14 cellular contexts compared by ENCODE assay signal in genomic region chr7:29255839-29256782, GRCh38.
DNase-seq lines count a peak whose midpoint lies in the region; ATAC-seq, FAIRE-seq and TF ChIP-seq lines count a peak whose summit lies in the region.
"Had no signal": no experiment of that assay in that cellular context is flagged by ENCODE, and none has a peak within 500 bp of the region (broad histone marks: within the 10 kb centered on the region; RNA-seq: fewer than 3 reads in every experiment).

No MANE protein-coding gene starts in this region.

- H3K79me2 ChIP-seq in PC-9 (ENCODE audit: low read depth) = no peaks in the 10 kb centered on the region

- TF ChIP-seq CTCF in PC-9 (conservative IDR thresholded peaks at IDR 0.05) = no peak
- no peak for TF ChIP-seq CTCF in fibroblast of pulmonary artery (IDR thresholded peaks at IDR 0.05; ENCODE audit: low read length, missing control alignments)
- no peak for TF ChIP-seq CTCF in psoas muscle (IDR thresholded peaks at IDR 0.05)
- TF ChIP-seq CTCF in D721Med (IDR thresholded peaks at IDR 0.05; ENCODE audit: insufficient read depth, missing control alignments) = no peak
- TF ChIP-seq CTCF in brain microvascular endothelial cell (IDR thresholded peaks at IDR 0.05; ENCODE audit: low read depth, low read length, missing control alignments) = no peak

- H3F3A ChIP-seq in PC-9 (ENCODE audit: insufficient read depth, low read depth) = peaks cover 20% of the 10 kb centered on the region

- FAIRE-seq in D721Med (lab: Jason Lieb, UNC) = no peak
- FAIRE-seq: HTR-8/SVneo had no signal

- H3K9me2 ChIP-seq in PC-9 (ENCODE audit: insufficient read depth) = no peaks in the 10 kb centered on the region; the same call in 1 of the 2 replicates

- WGBS in psoas muscle, 3 donors = 46 to 67% (median 53%) methylated on average over 6 of the region's 6 CpGs

- no peaks in the 10 kb centered on the region for H3K27me3 ChIP-seq in PC-9 (ENCODE audit: insufficient read depth, low read depth)
- H3K27me3 ChIP-seq in psoas muscle (ENCODE audit: insufficient read depth in 3 of 3, low read length in 2 of 3) = no peaks in the 10 kb centered on the region
- no peaks in the 10 kb centered on the region for H3K27me3 ChIP-seq in brain microvascular endothelial cell (replicated peaks)
- H3K27me3 ChIP-seq: dorsolateral prefrontal cortex, tibial artery had no signal

- H3K27ac ChIP-seq in PC-9 (peak overlapping the region; percentile 68), psoas muscle (no peak overlapping the region), brain microvascular endothelial cell (no peak overlapping the region)
- H3K27ac ChIP-seq: tibial artery had no signal

- CTCF ChIA-PET in PC-9 (lab: Charles Lee) = no interaction called here

- H3K36me3 ChIP-seq in PC-9 (ENCODE audit: low read depth) (no peaks in the 10 kb centered on the region), psoas muscle (ENCODE audit: insufficient read depth in 1 of 2, low read depth in 1 of 2) (no peaks in the 10 kb centered on the region), brain microvascular endothelial cell (replicated peaks) (no peaks in the 10 kb centered on the region)
- H3K36me3 ChIP-seq: tibial artery had no signal

- ATAC-seq in psoas muscle = peak in 3 of 4 donors; percentile 32 to 79 (median 36)
- ATAC-seq: T-helper 17 cell had no signal

- no peak overlapping the region for H2AFZ ChIP-seq in PC-9

- peak; percentile 71 for DNase-seq in HPDE6-E6E7 (ENCODE audit: extremely low spot score)
- DNase-seq in PC-9 = peak in 1 of 2 experiments; percentile 98
- DNase-seq in fibroblast of pulmonary artery (ENCODE audit: low read depth) = peak; percentile 14
- no peak for DNase-seq in psoas muscle
- DNase-seq in D721Med (ENCODE audit: insufficient read length, low spot score) = no peak
- no peak for DNase-seq in brain microvascular endothelial cell
- DNase-seq in inferior parietal cortex (ENCODE audit: extremely low spot score) = no peak
- DNase-seq in activated CD4-positive, alpha-beta T cell treated with anti-CD3 and anti-CD28 coated beads for 4 hours = no peak
- DNase-seq: Caco-2, dorsolateral prefrontal cortex, NCI-H1417, T-helper 17 cell, tibial artery had no signal

- no peaks in the 10 kb centered on the region for H4K20me1 ChIP-seq in PC-9 (ENCODE audit: insufficient read depth)

- H3K4me3 ChIP-seq in PC-9 (peak overlapping the region; percentile 4; the same call in 1 of the 2 replicates), fibroblast of pulmonary artery (replicated peaks; ENCODE audit: low read depth, low read length) (no peak overlapping the region), psoas muscle (no peak overlapping the region), brain microvascular endothelial cell (ENCODE audit: low read depth, low read length) (no peak overlapping the region)
- H3K4me3 ChIP-seq: dorsolateral prefrontal cortex, tibial artery had no signal

- H3K9me3 ChIP-seq in PC-9 (ENCODE audit: insufficient read depth, low read depth) = no peaks in the 10 kb centered on the region
- H3K9me3 ChIP-seq in psoas muscle = no peaks in the 10 kb centered on the region
- H3K9me3 ChIP-seq: Caco-2, tibial artery had no signal

- intact Hi-C loops in PC-9 (cut with micrococcal nuclease; ENCODE audit: unreplicated experiment) (no loop called here), psoas muscle (cut with DNase I) (no loop called here)

- in situ Hi-C loops in brain microvascular endothelial cell (cut with HindIII; ENCODE audit: low pct_ligation_motif_present, low sequenced_read_pairs) = no loop called here

- POLR2A ChIA-PET in PC-9 (lab: Charles Lee; ENCODE audit: unreplicated experiment) = no interaction called here

- H3K4me2 ChIP-seq in PC-9 = peak overlapping the region; percentile 55

- BruUV-seq in PC-9 (replicated peaks; lab: Mats Ljungman, UMichigan) = no TSS peak

- H3K4me1 ChIP-seq in PC-9 (replicated peaks; ENCODE audit: insufficient read depth) (peaks cover 34% of the 10 kb centered on the region), psoas muscle (peaks cover 11% of the 10 kb centered on the region)
- H3K4me1 ChIP-seq: Caco-2, tibial artery had no signal

Comparison
In these comparisons a context has a peak if more than half of its experiments do, and no peak if none do; other contexts are left out.
1. DNase-seq: peak in HPDE6-E6E7 (single experiment) and fibroblast of pulmonary artery (single experiment); none in psoas muscle (0 of 2), D721Med (single experiment), brain microvascular endothelial cell (single experiment), inferior parietal cortex (single experiment) and activated CD4-positive, alpha-beta T cell treated with anti-CD3 and anti-CD28 coated beads for 4 hours (0 of 2).